In genomic region chr6:166388605-166389004, GRCh38 we compare ENCODE assay signal across 21 cellular contexts. TPM values are rescaled to one million over a fixed set of nuclear protein-coding genes. Genes with fewer than 3 reads are reported as not detected.
A peak's percentile ranks its signal among the peaks of the same experiment; 100 is the strongest.
DNase-seq lines count a peak whose midpoint lies in the region; ATAC-seq, FAIRE-seq and TF ChIP-seq lines count a peak whose summit lies in the region.
"Had no signal": no experiment of that assay in that cellular context is flagged by ENCODE, and none has a peak within 500 bp of the region (broad histone marks: within the 10 kb centered on the region; RNA-seq: fewer than 3 reads in every experiment).

No MANE protein-coding gene starts in this region.

- no peak overlapping the region for H3K4me3 ChIP-seq in body of pancreas
- no peak overlapping the region for H3K4me3 ChIP-seq in right lobe of liver
- H3K4me3 ChIP-seq in PC-9: no peak overlapping the region
- H3K4me3 ChIP-seq: BLaER1, GM12878, GM23248 had no signal

- H2AFZ ChIP-seq in PC-9: no peak overlapping the region
- H2AFZ ChIP-seq: GM23248 had no signal

- no peak for FAIRE-seq in HTR-8/SVneo (lab: Jason Lieb, UNC)
- FAIRE-seq: A204.1, G401.6, GM12878, GM19239, H1 had no signal

- peaks cover 13% of the 10 kb centered on the region for H3F3A ChIP-seq in PC-9 (ENCODE audit: insufficient read depth, low read depth)

- H3K27ac ChIP-seq in body of pancreas: peak overlapping the region in 3 of 4 donors; percentile 17 to 60 (median 59)
- peak overlapping the region in 2 of 3 donors; percentile 73 to 87 for H3K27ac ChIP-seq in right lobe of liver
- H3K27ac ChIP-seq in PC-9: no peak overlapping the region
- H3K27ac ChIP-seq: BLaER1, C4-2B, GM23248 had no signal

- H3K79me2 ChIP-seq in PC-9 (ENCODE audit: low read depth): no peaks in the 10 kb centered on the region

- H3K36me3 ChIP-seq in body of pancreas (replicated peaks in 1 of 2; ENCODE audit: insufficient read depth in 1 of 2, low read depth in 2 of 2) (no peaks in the 10 kb centered on the region), right lobe of liver (no peaks in the 10 kb centered on the region), PC-9 (ENCODE audit: low read depth) (no peaks in the 10 kb centered on the region)
- H3K36me3 ChIP-seq: BLaER1 had no signal

- no peak for TF ChIP-seq POLR2A in body of pancreas (IDR thresholded peaks at IDR 0.05)
- no peak for TF ChIP-seq POLR2A in right lobe of liver (IDR thresholded peaks at IDR 0.05)

- H3K4me1 ChIP-seq in body of pancreas: peaks cover 16% of the 10 kb centered on the region
- peaks cover 0 to 58% (median 29%) of the 10 kb centered on the region in 4 donors for H3K4me1 ChIP-seq in right lobe of liver
- H3K4me1 ChIP-seq in PC-9 (replicated peaks; ENCODE audit: insufficient read depth): no peaks in the 10 kb centered on the region

- H3K27me3 ChIP-seq in body of pancreas (no peaks in the 10 kb centered on the region), right lobe of liver (no peaks in the 10 kb centered on the region), PC-9 (ENCODE audit: insufficient read depth, low read depth) (no peaks in the 10 kb centered on the region; the same call in 1 of the 2 replicates)
- H3K27me3 ChIP-seq: BLaER1 had no signal

- no peaks in the 10 kb centered on the region for H4K20me1 ChIP-seq in PC-9 (ENCODE audit: insufficient read depth)
- H4K20me1 ChIP-seq: BLaER1 had no signal

- no TSS peak for BruUV-seq in PC-9 (replicated peaks; lab: Mats Ljungman, UMichigan)

- H3K9me2 ChIP-seq in PC-9 (ENCODE audit: insufficient read depth): no peaks in the 10 kb centered on the region

- ATAC-seq in body of pancreas: no peak
- peak; percentile 7 for ATAC-seq in left lobe of liver
- ATAC-seq in right lobe of liver: peak in 1 of 4 donors; percentile 1
- ATAC-seq: CD8-positive, alpha-beta T cell; GM12878 had no signal

- intact Hi-C loops in body of pancreas (cut with DNase I): no loop called here
- intact Hi-C loops in right lobe of liver (cut with DNase I): no loop called here
- intact Hi-C loops in PC-9 (cut with micrococcal nuclease; ENCODE audit: unreplicated experiment): no loop called here

- CTCF ChIA-PET in PC-9 (lab: Charles Lee): no interaction called here

- POLR2A ChIA-PET in PC-9 (lab: Charles Lee; ENCODE audit: unreplicated experiment): no interaction called here

- DNase-seq in body of pancreas (no peak), left lobe of liver (ENCODE audit: low spot score) (no peak), right lobe of liver (no peak), PC-9 (no peak), HTR-8/SVneo (ENCODE audit: insufficient read length, low spot score) (no peak), epidermal melanocyte (ENCODE audit: insufficient read length, low spot score) (no peak)
- DNase-seq: Caco-2; CD4-positive, CD25-positive, alpha-beta regulatory T cell; CD8-positive, alpha-beta T cell; DMS153; DND-41; GM23248; H7; HCEC 1CT had no signal

- H3K9me3 ChIP-seq in body of pancreas (no peaks in the 10 kb centered on the region), right lobe of liver (no peaks in the 10 kb centered on the region), PC-9 (ENCODE audit: insufficient read depth, low read depth) (no peaks in the 10 kb centered on the region)
- H3K9me3 ChIP-seq: BLaER1, Caco-2 had no signal

- 86 to 87% methylated on average over 11 of the region's 11 CpGs for WGBS in body of pancreas, 2 donors
- 90% methylated on average over 2 of the region's 11 CpGs for WGBS in right lobe of liver (ENCODE audit: insufficient coverage, low coverage, low lambda C conversion rate, missing lambda C conversion rate)

- no peak overlapping the region for H3K4me2 ChIP-seq in PC-9
- H3K4me2 ChIP-seq: BLaER1 had no signal

- no peak for TF ChIP-seq CTCF in body of pancreas (IDR thresholded peaks at IDR 0.05)
- TF ChIP-seq CTCF in right lobe of liver (IDR thresholded peaks at IDR 0.05): no peak
- TF ChIP-seq CTCF in PC-9 (conservative IDR thresholded peaks at IDR 0.05): no peak

RNA-seq across cellular contexts. Expression of gene MPC1, which starts 5.9 kb away (rescaled TPM):
- 10 to 100 TPM; 20.8 to 25.4 TPM for total RNA-seq in body of pancreas
- 120 TPM for total RNA-seq in left lobe of liver
- total RNA-seq in right lobe of liver: 100 to 1,000 TPM; 102 to 298 (median 180) TPM
- total RNA-seq in PC-9 (2021): 7.4 and 13.3 TPM in 2 replicates

RNA-seq across cellular contexts. Expression of gene SFT2D1, which starts 46.3 kb away (rescaled TPM):
- 10 to 100 TPM; 11.5 to 28.0 TPM for total RNA-seq in body of pancreas
- total RNA-seq in left lobe of liver: 8.8 TPM
- 10 to 100 TPM in 5 of 6 experiments, 1 to 10 TPM in 1; 6.7 to 14.0 (median 12.8) TPM for total RNA-seq in right lobe of liver
- 31.5 and 39.9 TPM in 2 replicates for total RNA-seq in PC-9 (2021)
